ENCODE assay signal across 11 cellular contexts in the genomic region with DNA sequence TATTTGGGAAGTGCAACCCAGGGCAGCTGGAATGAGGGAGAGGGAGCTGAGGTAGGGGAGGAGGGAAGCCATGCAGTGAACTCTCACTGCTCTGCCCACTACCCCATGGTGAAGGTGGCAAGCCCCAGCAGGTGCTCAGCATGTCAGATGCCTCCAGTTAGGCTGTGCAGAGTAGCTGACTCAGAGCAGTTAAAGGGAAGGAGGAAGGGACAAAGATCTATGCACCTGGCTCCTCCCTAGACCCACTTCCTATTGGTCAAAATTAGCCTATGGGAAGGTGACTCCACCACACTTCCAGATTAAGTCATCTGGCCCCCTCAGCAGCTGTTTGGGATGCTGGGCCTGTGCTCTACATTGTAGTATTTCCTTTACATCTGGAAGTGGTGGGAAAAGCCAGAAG.
"Had no signal": no experiment of that assay in that cellular context is flagged by ENCODE, and none has a peak within 500 bp of the region (broad histone marks: within the 10 kb centered on the region; RNA-seq: fewer than 3 reads in every experiment).

No MANE protein-coding gene starts in this region.

- ATAC-seq: effector memory CD8-positive, alpha-beta T cell had no signal

- H3K9me3 ChIP-seq: upper lobe of left lung had no signal

- H3K27me3 Mint-ChIP-seq: activated naive CD4-positive, alpha-beta T cell treated with anti-CD3 and anti-CD28 coated beads, Interleukin-2, amount 50 U/mL, for 24 hours; dendritic cell treated with granulocyte-macrophage colony-stimulating factor and Interleukin-4, amounts not matched to agents 40 ng/mL and 50 ng/mL, for 4 days; effector memory CD8-positive, alpha-beta T cell had no signal

- H3K27ac ChIP-seq: upper lobe of left lung had no signal

- H3K4me1 Mint-ChIP-seq: activated naive CD4-positive, alpha-beta T cell treated with anti-CD3 and anti-CD28 coated beads, Interleukin-2, amount 50 U/mL, for 24 hours; brain had no signal

- H3K36me3 ChIP-seq: upper lobe of left lung had no signal

- H3K27me3 ChIP-seq: upper lobe of left lung had no signal

- H3K4me3 Mint-ChIP-seq: activated naive CD4-positive, alpha-beta T cell treated with anti-CD3 and anti-CD28 coated beads, Interleukin-2, amount 50 U/mL, for 24 hours; brain; dendritic cell treated with granulocyte-macrophage colony-stimulating factor and Interleukin-4, amounts not matched to agents 40 ng/mL and 50 ng/mL, for 4 days; effector memory CD8-positive, alpha-beta T cell had no signal

- DNase-seq: activated CD4-positive, alpha-beta T cell treated with anti-CD3 and anti-CD28 coated beads, Interleukin-2, amount 50 U/mL, for 1 hour; activated CD4-positive, CD25-positive, alpha-beta regulatory T cell; activated effector memory CD4-positive, alpha-beta T cell treated with Interleukin-2 at 50 U/mL for 16 hours; activated T-cell treated with anti-CD3 and anti-CD28 coated beads, Interleukin-2, amount 50 U/mL, for 1 hour; cerebellar nuclear complex; effector memory CD8-positive, alpha-beta T cell; hypothalamus; upper lobe of left lung had no signal

- H3K9me3 Mint-ChIP-seq: effector memory CD8-positive, alpha-beta T cell had no signal

- H3K27ac Mint-ChIP-seq: activated naive CD4-positive, alpha-beta T cell treated with anti-CD3 and anti-CD28 coated beads, Interleukin-2, amount 50 U/mL, for 24 hours; brain; dendritic cell treated with granulocyte-macrophage colony-stimulating factor and Interleukin-4, amounts not matched to agents 40 ng/mL and 50 ng/mL, for 4 days; effector memory CD8-positive, alpha-beta T cell had no signal

- H3K4me3 ChIP-seq: upper lobe of left lung had no signal

- H3K4me1 ChIP-seq: upper lobe of left lung had no signal

- H3K36me3 Mint-ChIP-seq: brain had no signal
